In genomic region chr9:135785013-135785575, GRCh38 we compare ENCODE assay signal across 24 cellular contexts.
"Had no signal": no experiment of that assay in that cellular context is flagged by ENCODE, and none has a peak within 500 bp of the region (broad histone marks: within the 10 kb centered on the region; RNA-seq: fewer than 3 reads in every experiment).

No MANE protein-coding gene starts in this region.

- H3K27ac ChIP-seq: body of pancreas, colonic mucosa, epithelial cell of prostate, heart left ventricle had no signal

- H3K36me3 ChIP-seq: colonic mucosa, heart left ventricle had no signal

- DNase-seq: activated CD4-positive, alpha-beta memory T cell treated with anti-CD3 and anti-CD28 coated beads for 36 hours; activated CD4-positive, alpha-beta T cell treated with anti-CD3 and anti-CD28 coated beads for 36 hours; activated CD4-positive, alpha-beta T cell treated with anti-CD3 and anti-CD28 coated beads, Interleukin-2, amount 10 ng/mL, durations not matched to agents 24 days and 14 days; activated CD4-positive, CD25-positive, alpha-beta regulatory T cell; activated CD4-positive, CD25-positive, alpha-beta regulatory T cell treated with anti-CD3 and anti-CD28 coated beads, Interleukin-2, amount 50 U/mL, for 72 hours; activated CD8-positive, alpha-beta memory T cell treated with anti-CD3 and anti-CD28 coated beads, Interleukin-2, amount 10 ng/mL, durations not matched to agents 7 days and 5 days; activated CD8-positive, alpha-beta memory T cell treated with anti-CD3 and anti-CD28 coated beads, Interleukin-2, amount 50 U/mL, for 4 hours; activated CD8-positive, alpha-beta T cell treated with anti-CD3 and anti-CD28 coated beads, Interleukin-2, amount 10 ng/mL, durations not matched to agents 7 days and 5 days; activated effector memory CD4-positive, alpha-beta T cell treated with anti-CD3 and anti-CD28 coated beads, Interleukin-2, amount 50 U/mL, for 16 hours; activated naive CD4-positive, alpha-beta T cell treated with anti-CD3 and anti-CD28 coated beads for 36 hours; activated naive CD8-positive, alpha-beta T cell treated with anti-CD3 and anti-CD28 coated beads, Interleukin-2, amount 10 ng/mL, durations not matched to agents 7 days and 5 days; activated T-cell treated with anti-CD3 and anti-CD28 coated beads, Interleukin-2, amount 50 U/mL, for 1 hour; activated T-cell treated with anti-CD3 and anti-CD28 coated beads, Interleukin-2, amount 50 U/mL, for 48 hours; amniotic stem cell; aorta; body of pancreas; central memory CD4-positive, alpha-beta T cell; cerebellar nuclear complex; colonic mucosa; effector CD8-positive, alpha-beta T cell; foreskin fibroblast; heart left ventricle; T-helper 2 cell had no signal

- H3K4me3 ChIP-seq: body of pancreas, colonic mucosa, heart left ventricle had no signal

- H3K4me1 ChIP-seq: body of pancreas, colonic mucosa, heart left ventricle had no signal

- H3K27me3 ChIP-seq: body of pancreas, colonic mucosa had no signal

- H3K9me3 ChIP-seq: body of pancreas, colonic mucosa, heart left ventricle had no signal
